1 cellular context compared by ENCODE assay signal in genomic region chr11:122695076-122695620, GRCh38.
TF ChIP-seq lines count a peak whose summit lies in the region.

No MANE protein-coding gene starts in this region.

TF ChIP-seq in SK-N-SH, 30 proteins besides CTCF, POLR2A, EP300 and RAD21 (continued from another document):
- TF ChIP-seq PBX3 (IDR thresholded peaks at IDR 0.05) (no peak), CHD2 (IDR thresholded peaks at IDR 0.05; ENCODE audit: low read length, partially characterized antibody) (no peak), RFX5 (IDR thresholded peaks at IDR 0.05; ENCODE audit: low read length) (no peak)
